Comparison of ENCODE assay signal across 8 cellular contexts in genomic region chr1:24190970-24191570, GRCh38. TPM values are rescaled to one million over a fixed set of nuclear protein-coding genes. Genes with fewer than 3 reads are reported as not detected.
DNase-seq lines count a peak whose midpoint lies in the region; ATAC-seq, FAIRE-seq and TF ChIP-seq lines count a peak whose summit lies in the region.

No MANE protein-coding gene starts in this region.

- RAD21 ChIA-PET in GM12878 (lab: Charles Lee; ENCODE audit: unreplicated experiment), result interaction anchor here (1.2 to 3.1 kb wide), 8 partner anchors 8 to 201 kb away, joined by 4 to 35 read pairs (median 8); no protein-coding TSS in a partner anchor

- no peaks in the 10 kb centered on the region for H4K20me1 ChIP-seq in GM12878 (ENCODE audit: control insufficient read depth, insufficient read depth)

- TF ChIP-seq CTCF in GM12878 (IDR thresholded peaks at IDR 0.05 in 2 of 3, conservative IDR thresholded peaks at IDR 0.05 in 1 of 3; ENCODE audit: control insufficient read depth in 2 of 3, extremely low read depth in 1 of 3, insufficient read depth in 1 of 3, low read depth in 3 of 3, low read length in 3 of 3) (no peak), coronary artery (IDR thresholded peaks at IDR 0.05) (no peak)

- TF ChIP-seq POLR2A in GM12891 (IDR thresholded peaks at IDR 0.05; ENCODE audit: low read depth, low read length), result no peak
- no peak for TF ChIP-seq POLR2A in GM12878 (IDR thresholded peaks at IDR 0.05; ENCODE audit: low read depth, low read length)

- no peak for DNase-seq in GM12891 (ENCODE audit: insufficient read length, low spot score)
- DNase-seq in GM12878 (ENCODE audit: low read depth, low spot score), result peak; percentile 80
- no peak for DNase-seq in coronary artery (ENCODE audit: low spot score)
- DNase-seq in NCI-H345 treated with DMSO at 0.1 percent for 48 hours (lab: John Stamatoyannopoulos, UW; ENCODE audit: unreplicated experiment), result no peak
- DNase-seq in NCI-H510A treated with DMSO at 0.1 percent for 48 hours (lab: John Stamatoyannopoulos, UW), result no peak

- no peaks in the 10 kb centered on the region; the same call in 2 of the 3 replicates for H3K9me3 ChIP-seq in GM12878 (replicated peaks; ENCODE audit: control insufficient read depth, insufficient read depth, low read length)

- WGBS in GM12878 (ENCODE audit: insufficient coverage, insufficient replicate concordance, low lambda C conversion rate, missing lambda C conversion rate), result 1% methylated on average over 4 of the region's 4 CpGs

- no peaks in the 10 kb centered on the region for H3K79me2 ChIP-seq in GM12878 (ENCODE audit: control insufficient read depth, insufficient read depth, low read length)

- H3K27ac ChIP-seq in GM12878 (ENCODE audit: control insufficient read depth, insufficient read depth) (peak overlapping the region; percentile 84), coronary artery (no peak overlapping the region)

- H2AFZ ChIP-seq in GM12878 (ENCODE audit: control insufficient read depth, low read depth, low read length), result no peak overlapping the region

- in situ Hi-C loops in GM12878 (cut with MboI), result no loop called here

- H3K27me3 ChIP-seq in GM12878 (replicated peaks in 1 of 2; ENCODE audit: control insufficient read depth in 2 of 2, insufficient read depth in 2 of 2, low read length in 1 of 2), result peaks cover 0 to 2% of the 10 kb centered on the region in 2 experiments; a peak in 2 of 4 replicates

- SMC1A ChIA-PET in GM12878 (lab: Charles Lee; ENCODE audit: uncharacterized antibody, unreplicated experiment), result interaction anchor here (0.7 to 5.8 kb wide), 11 partner anchors 8 to 205 kb away, joined by 3 to 45 read pairs (median 7); no protein-coding TSS in a partner anchor

- ATAC-seq in GM21423 (IDR thresholded peaks at IDR 0.05; ENCODE audit: unreplicated experiment) (peak; percentile 64), HG03558 (IDR thresholded peaks at IDR 0.05; ENCODE audit: extremely low read depth, unreplicated experiment) (peak; percentile 36), GM12878 (peak; percentile 66), SK-N-SH treated with all-trans-retinoic acid at 6 μM for 48 hours (no peak)

- intact Hi-C loops in GM12878 (cut with micrococcal nuclease; ENCODE audit: unreplicated experiment), result loop anchor here (5.0 kb wide), 1 partner anchor 234 kb away; the partner anchor contains the start of gene PNRC2

- CTCF ChIA-PET in GM12878 (lab: Yijun Ruan, JAX), result interaction anchor here (0.6 to 7.1 kb wide), 12 partner anchors 9 to 1334 kb away, joined by 3 to 72 read pairs (median 4); partner anchors contain the start of gene NIPAL3

- no TSS peak for BruUV-seq in GM12878 (replicated peaks; lab: Mats Ljungman, UMichigan)

- peak; percentile 54 for FAIRE-seq in GM12891 (lab: Jason Lieb, UNC)
- peak; percentile 92 for FAIRE-seq in GM12878 (lab: Jason Lieb, UNC)

- H3K4me2 ChIP-seq in GM12878 (ENCODE audit: control insufficient read depth, insufficient read depth), result peak overlapping the region; percentile 68

- no peak for TF ChIP-seq RAD21 in GM12878 (IDR thresholded peaks at IDR 0.05; ENCODE audit: insufficient read depth, low read depth, low read length)

- H3K4me3 ChIP-seq in GM12878, result no peak overlapping the region
- no peak overlapping the region for H3K4me3 ChIP-seq in coronary artery

- TF ChIP-seq EP300 in GM12878 (IDR thresholded peaks at IDR 0.05; ENCODE audit: borderline replicate concordance in 1 of 2, control insufficient read depth in 1 of 2, low read depth in 2 of 2, low read length in 2 of 2), result peak in 1 of 2 experiments; percentile 37; a peak in 2 of 4 replicates

- POLR2A ChIA-PET in GM12878 (lab: Charles Lee), result interaction anchor here (0.7 to 2.8 kb wide), 3 partner anchors 201 to 401 kb away, joined by 3 to 11 read pairs (median 7); partner anchors contain the start of gene HMGCL

- no peak overlapping the region for H3K9ac ChIP-seq in GM12878 (ENCODE audit: control insufficient read depth, insufficient read depth, low read length)

- H3K4me1 ChIP-seq in GM12878 (ENCODE audit: control insufficient read depth, insufficient read depth, low read length), result peaks cover 56% of the 10 kb centered on the region

- H3K36me3 ChIP-seq in GM12878 (ENCODE audit: control insufficient read depth in 2 of 2, insufficient read depth in 2 of 2, low read length in 1 of 2), result no peaks in the 10 kb centered on the region

TF ChIP-seq in GM12891, 5 proteins besides CTCF, POLR2A, EP300 and RAD21:
- TF ChIP-seq PAX5 (IDR thresholded peaks at IDR 0.05; ENCODE audit: insufficient read depth, low read length, severe bottlenecking), result peak; percentile 66
- no peak; the same call in 1 of the 2 replicates for TF ChIP-seq POLR2AphosphoS5 (IDR thresholded peaks at IDR 0.05; ENCODE audit: low read depth, low read length)
- peak; percentile 93 for TF ChIP-seq SPI1 (IDR thresholded peaks at IDR 0.05; ENCODE audit: low read depth, low read length)
- TF ChIP-seq TAF1 (IDR thresholded peaks at IDR 0.05; ENCODE audit: low read depth, low read length), result no peak

TF ChIP-seq in GM12878, 131 proteins besides CTCF, POLR2A, EP300 and RAD21 (continues in another document):
- TF ChIP-seq SPI1 (IDR thresholded peaks at IDR 0.05; ENCODE audit: borderline replicate concordance, insufficient read depth, low read depth, low read length) (peak; percentile 92), ZBED1 (IDR thresholded peaks at IDR 0.05; ENCODE audit: borderline replicate concordance) (no peak)

TF ChIP-seq in SK-N-SH treated with all-trans-retinoic acid at 6 μM for 48 hours, 23 proteins besides CTCF, POLR2A, EP300 and RAD21 (continues in another document):
- TF ChIP-seq ZNF70 (CRISPR knock-in tag; IDR thresholded peaks at IDR 0.05), result no peak
- TF ChIP-seq ZNF8 (CRISPR knock-in tag; IDR thresholded peaks at IDR 0.05), result no peak
- TF ChIP-seq TSHZ2 (CRISPR knock-in tag; IDR thresholded peaks at IDR 0.05), result no peak

RNA-seq across cellular contexts. Expression of gene IFNLR1, which starts 4.0 kb away (rescaled TPM):
- 2.3 TPM for polyA plus RNA-seq in GM12891 (2012; ENCODE audit: low read depth, missing spikeins)
- total RNA-seq in GM12878 (2013; cell fraction: nucleolus; rRNA removed), result 3.6 and 5.3 TPM in 2 replicates
- total RNA-seq in GM12878 (2014; rRNA removed), result 3.9 and 4.4 TPM in 2 replicates
- 3.5 and 3.7 TPM in 2 replicates for total RNA-seq in GM12878 (2014; rRNA removed; fragmentation: Illumina TruSeq; extraction: Trizol)
- 3.9 and 5.1 TPM in 2 replicates for total RNA-seq in GM12878 (2021)
- 2.7 TPM for polyA plus RNA-seq in GM12878 (2011; ENCODE audit: low read depth)
- polyA plus RNA-seq in GM12878 (2011; rRNA removed), result 2.8 and 3.6 TPM in 2 replicates
- polyA plus RNA-seq in GM12878 (2011; cell fraction: cytosol; rRNA removed), result 3.7 TPM in 2 replicates
- polyA plus RNA-seq in GM12878 (2011; cell fraction: nucleus; rRNA removed), result 2.7 and 3.3 TPM in 2 replicates
- 3.1 and 3.6 TPM in 2 replicates for polyA plus RNA-seq in GM12878 (2012)
- 2.8 and 4.0 TPM in 2 replicates for polyA plus RNA-seq in GM12878 (2014; fragmentation: Illumina TruSeq; extraction: Trizol)
- polyA plus RNA-seq in GM12878 (2014; fragmentation: Nextera tagmentation; extraction: Ambion mirVana), result under 1 TPM; 0.31 to 0.88 TPM
- polyA plus RNA-seq in GM12878 (2014; rRNA removed), result 3.5 and 3.6 TPM in 2 replicates
- 1 to 10 TPM; 5.0 to 5.6 TPM for polyA plus RNA-seq in GM12878 (2016; fragmentation: Nextera tagmentation; extraction: Ambion mirVana)
- polyA minus RNA-seq in GM12878 (2011; rRNA and poly(A)+ RNA removed), result 4.2 and 6.6 TPM in 2 replicates
- 1.5 and 5.6 TPM in 2 replicates for polyA minus RNA-seq in GM12878 (2011; cell fraction: cytosol; rRNA and poly(A)+ RNA removed)
- 0.85 and 1.8 TPM in 2 replicates for polyA minus RNA-seq in GM12878 (2011; cell fraction: nucleus; rRNA and poly(A)+ RNA removed)

RNA-seq across cellular contexts. Expression of gene IL22RA1, which starts 48.1 kb away (rescaled TPM):
- polyA plus RNA-seq in GM12891 (2012; ENCODE audit: low read depth, missing spikeins), result not detected
- not detected in 2 replicates for total RNA-seq in GM12878 (2013; cell fraction: nucleolus; rRNA removed)
- total RNA-seq in GM12878 (2014; rRNA removed) (not detected in 2 replicates), GM12878 (2014; rRNA removed; fragmentation: Illumina TruSeq; extraction: Trizol) (not detected in 2 replicates), GM12878 (2021) (0.08 TPM in 1 of 2 replicates, not detected in the other)
- polyA plus RNA-seq in GM12878 (2011; ENCODE audit: low read depth), result not detected
- polyA plus RNA-seq in GM12878 (2011; rRNA removed) (not detected in 2 replicates), GM12878 (2014; fragmentation: Illumina TruSeq; extraction: Trizol) (not detected in 2 replicates), GM12878 (2014; fragmentation: Nextera tagmentation; extraction: Ambion mirVana) (not detected), GM12878 (2014; rRNA removed) (not detected in 2 replicates), GM12878 (2016; fragmentation: Nextera tagmentation; extraction: Ambion mirVana) (not detected)
- polyA plus RNA-seq in GM12878 (2011; cell fraction: cytosol; rRNA removed), result 0.02 TPM in 1 of 2 replicates, not detected in the other
- polyA plus RNA-seq in GM12878 (2011; cell fraction: nucleus; rRNA removed), result not detected in 2 replicates
- polyA plus RNA-seq in GM12878 (2012), result not detected in 2 replicates
- not detected in 2 replicates for polyA minus RNA-seq in GM12878 (2011; rRNA and poly(A)+ RNA removed)
- not detected in 2 replicates for polyA minus RNA-seq in GM12878 (2011; cell fraction: cytosol; rRNA and poly(A)+ RNA removed)
- not detected in 2 replicates for polyA minus RNA-seq in GM12878 (2011; cell fraction: nucleus; rRNA and poly(A)+ RNA removed)
